ENCODE assay signal across 19 cellular contexts in genomic region chr16:30026449-30026848, GRCh38. TPM values are rescaled to one million over a fixed set of nuclear protein-coding genes. Genes with fewer than 3 reads are reported as not detected.
DNase-seq lines count a peak whose midpoint lies in the region; ATAC-seq, FAIRE-seq and TF ChIP-seq lines count a peak whose summit lies in the region.
"Had no signal": no experiment of that assay in that cellular context is flagged by ENCODE, and none has a peak within 500 bp of the region (broad histone marks: within the 10 kb centered on the region; RNA-seq: fewer than 3 reads in every experiment).

No MANE protein-coding gene starts in this region.

- no peak overlapping the region for H3K56ac ChIP-seq in H1 (replicated peaks; ENCODE audit: insufficient read length, low read depth, low read length)

- H4K91ac ChIP-seq in H1 (replicated peaks; ENCODE audit: insufficient read length, low read length): no peak overlapping the region
- H4K91ac ChIP-seq in neuronal stem cell (ENCODE audit: low read depth, low read length, poor library complexity): no peak overlapping the region

- H2AFZ ChIP-seq in H1 (ENCODE audit: low read length): no peak overlapping the region
- no peak overlapping the region for H2AFZ ChIP-seq in neuronal stem cell (ENCODE audit: low read length)
- H2AFZ ChIP-seq: GM23248 had no signal

- no peak for TF ChIP-seq RAD21 in H1 (IDR thresholded peaks at IDR 0.05 in 1 of 2, conservative IDR thresholded peaks at IDR 0.05 in 1 of 2; ENCODE audit: low read depth in 2 of 2, low read length in 2 of 2)

- H3K4me1 ChIP-seq in H1 (replicated peaks in 1 of 4; ENCODE audit: control insufficient read depth in 3 of 4, insufficient read depth in 4 of 4, low read length in 3 of 4) (peaks cover 0 to 20% (median 12%) of the 10 kb centered on the region in 4 experiments; a peak in 6 of 7 replicates), neuronal stem cell (ENCODE audit: control insufficient read depth in 2 of 2, insufficient read depth in 1 of 2, low read depth in 1 of 2, low read length in 2 of 2) (peaks cover 6 to 17% of the 10 kb centered on the region in 2 donors)
- H3K4me1 ChIP-seq: Caco-2 had no signal

- CTCF ChIA-PET in H1 (lab: Charles Lee; ENCODE audit: partially characterized antibody): interaction anchor here (1.3 to 1.4 kb wide), 2 partner anchors 74 to 326 kb away, joined by 3 read pairs; no protein-coding TSS in a partner anchor
- CTCF ChIA-PET in CD4-positive, alpha-beta T cell (lab: Charles Lee): no interaction called here

- no peak for TF ChIP-seq POLR2A in H1 (IDR thresholded peaks at IDR 0.05; ENCODE audit: control extremely low read depth in 1 of 2, low read depth in 2 of 2, low read length in 2 of 2)

- H3K27me3 ChIP-seq in H1 (replicated peaks in 1 of 4; ENCODE audit: control insufficient read depth in 3 of 4, extremely low read depth in 1 of 4, insufficient read depth in 3 of 4, low read length in 3 of 4): peaks cover 0 to under 1% (median 0%) of the 10 kb centered on the region in 4 experiments; a peak in 2 of 7 replicates
- peaks cover 0 to 24% (median 0%) of the 10 kb centered on the region in 3 experiments for H3K27me3 ChIP-seq in neuronal stem cell (ENCODE audit: control insufficient read depth in 3 of 3, insufficient read depth in 3 of 3, low read depth in 1 of 3, low read length in 3 of 3)
- H3K27me3 ChIP-seq in CD4-positive, alpha-beta T cell (ENCODE audit: control insufficient read depth, insufficient read depth, low read length): peaks cover 29% of the 10 kb centered on the region

- H3K14ac ChIP-seq in H1 (ENCODE audit: insufficient read length): no peak overlapping the region
- H3K14ac ChIP-seq in neuronal stem cell (ENCODE audit: low read length): peak overlapping the region; percentile 65

- peaks cover 7% of the 10 kb centered on the region; the same call in 1 of the 2 replicates for H3K23me2 ChIP-seq in H1 (ENCODE audit: low read depth, low read length)

- H3K9me3 Mint-ChIP-seq in effector memory CD8-positive, alpha-beta T cell: no peaks in the 10 kb centered on the region
- H3K9me3 Mint-ChIP-seq in immature natural killer cell: peaks cover 0 to 2% (median 0%) of the 10 kb centered on the region in 6 donors
- no peaks in the 10 kb centered on the region for H3K9me3 Mint-ChIP-seq in CD4-positive, alpha-beta T cell
- H3K9me3 Mint-ChIP-seq: CD8-positive, alpha-beta T cell; H9 had no signal

- H2BK5ac ChIP-seq in H1 (ENCODE audit: low read depth, low read length): no peak overlapping the region
- H2BK5ac ChIP-seq in neuronal stem cell (ENCODE audit: low read length): no peak overlapping the region

- TF ChIP-seq EP300 in H1 (IDR thresholded peaks at IDR 0.05; ENCODE audit: borderline replicate concordance in 1 of 2, low read depth in 2 of 2, low read length in 2 of 2): no peak

- peak overlapping the region; percentile 22 to 76 for H3K27ac Mint-ChIP-seq in effector memory CD8-positive, alpha-beta T cell
- H3K27ac Mint-ChIP-seq in immature natural killer cell: peak overlapping the region in 1 of 6 donors; percentile 62
- no peak overlapping the region for H3K27ac Mint-ChIP-seq in CD4-positive, alpha-beta T cell
- H3K27ac Mint-ChIP-seq: CD8-positive, alpha-beta T cell; H9 had no signal

- H2AK5ac ChIP-seq in H1 (ENCODE audit: low read depth, low read length) (no peak overlapping the region), neuronal stem cell (ENCODE audit: low read depth, low read length) (no peak overlapping the region)

- 92% methylated on average over 18 of the region's 18 CpGs; no CpG with 5 or more reads in 1 of the 2 experiments for WGBS in H1 (ENCODE audit: extremely low coverage in 1 of 2, insufficient coverage in 1 of 2, insufficient read length in 1 of 2, insufficient replicate concordance in 2 of 2, low coverage in 1 of 2, low lambda C conversion rate in 2 of 2, missing lambda C conversion rate in 1 of 2), 2 experiments
- whole genome bisulfite sequencing in neuronal stem cell (ENCODE audit: extremely low coverage in 2 of 2, insufficient read length in 2 of 2, insufficient replicate concordance in 1 of 2), 2 donors: no CpG with 5 or more reads among the region's 18 CpGs

- H3K23ac ChIP-seq in H1 (ENCODE audit: insufficient read length) (no peak overlapping the region), neuronal stem cell (ENCODE audit: low read depth, low read length, poor library complexity) (peak overlapping the region; percentile 69)

- no peak overlapping the region for H3K4me3 Mint-ChIP-seq in effector memory CD8-positive, alpha-beta T cell
- no peak overlapping the region for H3K4me3 Mint-ChIP-seq in immature natural killer cell
- H3K4me3 Mint-ChIP-seq in CD4-positive, alpha-beta T cell: no peak overlapping the region
- H3K4me3 Mint-ChIP-seq: CD8-positive, alpha-beta T cell had no signal

- ATAC-seq in effector memory CD8-positive, alpha-beta T cell (replicated peaks): no peak
- ATAC-seq in CD4-positive, alpha-beta T cell (ENCODE audit: poor library complexity): no peak
- ATAC-seq: CD8-positive, alpha-beta T cell; HCT116 had no signal

- no peak overlapping the region for H2BK120ac ChIP-seq in H1 (replicated peaks; ENCODE audit: low read depth, low read length)
- no peak overlapping the region for H2BK120ac ChIP-seq in neuronal stem cell (ENCODE audit: low read depth, low read length)

- no peaks in the 10 kb centered on the region for H3K9me3 ChIP-seq in H1 (ENCODE audit: insufficient read depth in 2 of 2, low read depth in 1 of 2, low read length in 1 of 2)
- H3K9me3 ChIP-seq in neuronal stem cell (replicated peaks in 1 of 2; ENCODE audit: control insufficient read depth in 2 of 2, insufficient read depth in 1 of 2, low read depth in 1 of 2, low read length in 2 of 2): no peaks in the 10 kb centered on the region
- no peaks in the 10 kb centered on the region for H3K9me3 ChIP-seq in CD4-positive, alpha-beta T cell (ENCODE audit: control insufficient read depth, low read length)
- H3K9me3 ChIP-seq: Caco-2 had no signal

- H4K20me1 ChIP-seq in H1 (replicated peaks in 1 of 2; ENCODE audit: control insufficient read depth in 1 of 2, insufficient read depth in 2 of 2, low read length in 2 of 2): peaks cover 12 to 16% of the 10 kb centered on the region in 2 experiments

- H3K4me3 ChIP-seq in H1 (ENCODE audit: extremely low read depth in 1 of 4, insufficient read depth in 2 of 4, low read depth in 3 of 4, low read length in 4 of 4) (no peak overlapping the region), neuronal stem cell (ENCODE audit: low read length in 2 of 2) (no peak overlapping the region)
- H3K4me3 ChIP-seq: GM23248 had no signal

- H3K27ac ChIP-seq in H1 (ENCODE audit: low read depth, low read length) (no peak overlapping the region), neuronal stem cell (replicated peaks; ENCODE audit: low read length) (no peak overlapping the region)
- H3K27ac ChIP-seq in CD4-positive, alpha-beta T cell (ENCODE audit: low read depth, low read length): no peak overlapping the region
- H3K27ac ChIP-seq: GM23248 had no signal

- no peaks in the 10 kb centered on the region for H3K79me2 ChIP-seq in H1 (ENCODE audit: control insufficient read depth in 1 of 2, insufficient read depth in 2 of 2, low read length in 2 of 2)

- FAIRE-seq in H1 (lab: Jason Lieb, UNC): no peak
- FAIRE-seq: G401.6, GM12892 had no signal

- H2BK12ac ChIP-seq in H1 (ENCODE audit: low read depth, low read length) (0 out of 2 replicates have a peak overlapping the region, but pooled peaks have one; percentile 9), neuronal stem cell (ENCODE audit: low read length) (no peak overlapping the region)

- no peak for TF ChIP-seq CTCF in H1 (IDR thresholded peaks at IDR 0.05; ENCODE audit: control extremely low read depth in 1 of 3, insufficient read depth in 1 of 3, low read depth in 1 of 3, low read length in 3 of 3)
- no peak for TF ChIP-seq CTCF in CD4-positive, alpha-beta T cell (IDR thresholded peaks at IDR 0.05)

- H3K4me1 Mint-ChIP-seq in effector memory CD8-positive, alpha-beta T cell (ENCODE audit: low read depth in 2 of 2): peaks cover under 1 to 9% of the 10 kb centered on the region in 2 donors
- H3K4me1 Mint-ChIP-seq in immature natural killer cell: peaks cover 2 to 3% of the 10 kb centered on the region in 2 donors
- peaks cover 12% of the 10 kb centered on the region for H3K4me1 Mint-ChIP-seq in CD4-positive, alpha-beta T cell (ENCODE audit: low read depth)

- DNase-seq in effector memory CD8-positive, alpha-beta T cell: no peak
- DNase-seq in H1 (ENCODE audit: low read depth in 1 of 2, low spot score in 2 of 2) (no peak), neuronal stem cell (ENCODE audit: low spot score) (no peak), immature natural killer cell (no peak)
- no peak for DNase-seq in CD4-positive, alpha-beta T cell
- DNase-seq: C1 segment of cervical spinal cord; Caco-2; CD8-positive, alpha-beta T cell; DMS153; DND-41; GM23248; H9 had no signal

- H3K4ac ChIP-seq in H1 (replicated peaks; ENCODE audit: insufficient read length, low read depth, low read length) (no peak overlapping the region), neuronal stem cell (ENCODE audit: low read length) (no peak overlapping the region)

- H2BK20ac ChIP-seq in H1 (ENCODE audit: low read length): no peak overlapping the region

- H4K8ac ChIP-seq in H1 (ENCODE audit: extremely low read depth, insufficient read depth, low read length) (no peak overlapping the region), neuronal stem cell (ENCODE audit: low read depth, low read length) (no peak overlapping the region)

- H3K9ac ChIP-seq in H1 (replicated peaks in 1 of 4; ENCODE audit: extremely low read depth in 1 of 4, low read depth in 3 of 4, low read length in 3 of 4) (no peak overlapping the region), neuronal stem cell (ENCODE audit: low read depth, low read length, poor library complexity) (peak overlapping the region; percentile 56)
- H3K9ac ChIP-seq: GM23248 had no signal

- H3K79me1 ChIP-seq in H1 (ENCODE audit: low read depth, low read length) (peaks cover 5% of the 10 kb centered on the region; the same call in 1 of the 2 replicates), neuronal stem cell (ENCODE audit: low read depth, low read length) (peaks cover 2% of the 10 kb centered on the region)

- no peak overlapping the region for H2BK15ac ChIP-seq in H1 (ENCODE audit: low read length)
- H2BK15ac ChIP-seq in neuronal stem cell (ENCODE audit: low read length): no peak overlapping the region

- H3K36me3 ChIP-seq in H1 (ENCODE audit: control insufficient read depth in 2 of 4, insufficient read depth in 4 of 4, low read length in 3 of 4): peaks cover 0 to 7% (median under 1%) of the 10 kb centered on the region in 4 experiments; a peak in 2 of 8 replicates
- H3K36me3 ChIP-seq in neuronal stem cell (replicated peaks in 1 of 2; ENCODE audit: control insufficient read depth in 2 of 2, insufficient read depth in 2 of 2, low read length in 2 of 2): peaks cover 0 to 7% of the 10 kb centered on the region in 2 donors

- H3K4me2 ChIP-seq in H1 (ENCODE audit: insufficient read depth in 1 of 2, low read depth in 2 of 2, low read length in 2 of 2) (no peak overlapping the region), neuronal stem cell (ENCODE audit: insufficient read depth, low read length, poor library complexity, severe bottlenecking) (no peak overlapping the region)

- peaks cover 54 to 73% of the 10 kb centered on the region in 2 donors for H3K27me3 Mint-ChIP-seq in effector memory CD8-positive, alpha-beta T cell
- peaks cover 7 to 15% (median 8%) of the 10 kb centered on the region in 3 donors for H3K27me3 Mint-ChIP-seq in immature natural killer cell (ENCODE audit: low read depth in 3 of 3)
- peaks cover 38% of the 10 kb centered on the region for H3K27me3 Mint-ChIP-seq in CD4-positive, alpha-beta T cell

- H4K5ac ChIP-seq in H1 (ENCODE audit: insufficient read length, low read depth, low read length): no peak overlapping the region

- H3K18ac ChIP-seq in H1 (ENCODE audit: extremely low read depth, low read length) (no peak overlapping the region), neuronal stem cell (ENCODE audit: low read length) (no peak overlapping the region)

- no peaks in the 10 kb centered on the region for H3K36me3 Mint-ChIP-seq in effector memory CD8-positive, alpha-beta T cell (ENCODE audit: insufficient read depth)
- no peaks in the 10 kb centered on the region for H3K36me3 Mint-ChIP-seq in immature natural killer cell
- no peaks in the 10 kb centered on the region for H3K36me3 Mint-ChIP-seq in CD4-positive, alpha-beta T cell (ENCODE audit: low read depth)
- H3K36me3 Mint-ChIP-seq: CD8-positive, alpha-beta T cell had no signal

- POLR2A ChIA-PET in H1 (lab: Charles Lee; ENCODE audit: partially characterized antibody): interaction anchor here (1.2 kb wide), 1 partner anchor 18 kb away, joined by 4 read pairs; no protein-coding TSS in a partner anchor
- POLR2A ChIA-PET in CD4-positive, alpha-beta T cell (lab: Charles Lee): no interaction called here

- intact Hi-C loops in CD4-positive, alpha-beta T cell (cut with DNase I, micrococcal nuclease): no loop called here

RNA-seq across cellular contexts. Expression of gene C16orf92, which starts 3.5 kb away (rescaled TPM):
- total RNA-seq in H1 (2021; fragmentation: NEBNext Ultra II Directional; extraction: Animal tissue kit (Norgen Biotek cat#: 25700)): not detected in 2 replicates
- polyA plus RNA-seq in H1 (2011; rRNA removed): not detected in 2 replicates
- not detected for polyA plus RNA-seq in H1 (2011; cell fraction: cytosol; rRNA removed)
- not detected for polyA plus RNA-seq in H1 (2011; cell fraction: nucleus; rRNA removed)
- polyA plus RNA-seq in H1 (2012, experiment 1 of 2): 0.42 to 1.2 TPM (median 0.98 TPM) in 3 of 4 replicates, not detected in the other
- polyA plus RNA-seq in H1 (2012, experiment 2 of 2): not detected
- polyA plus RNA-seq in H1 (2013, experiment 1 of 2): not detected
- not detected for polyA plus RNA-seq in H1 (2013, experiment 2 of 2)
- not detected in 2 replicates for polyA minus RNA-seq in H1 (2011; rRNA and poly(A)+ RNA removed)
- polyA minus RNA-seq in H1 (2011; cell fraction: cytosol; rRNA and poly(A)+ RNA removed): not detected
- not detected for polyA minus RNA-seq in H1 (2011; cell fraction: nucleus; rRNA and poly(A)+ RNA removed)
- polyA plus RNA-seq in neuronal stem cell (2013, experiment 1 of 2): not detected
- not detected for polyA plus RNA-seq in neuronal stem cell (2013, experiment 2 of 2)
- not detected for polyA plus RNA-seq in immature natural killer cell
- not detected for total RNA-seq in CD4-positive, alpha-beta T cell
- total RNA-seq: A172; A673; Caco-2; CD8-positive, alpha-beta T cell; GM23248; H4; H9 had no signal
- polyA plus RNA-seq: BJ, GM23248 had no signal

RNA-seq across cellular contexts. Expression of gene TLCD3B, which starts 4.6 kb away (rescaled TPM):
- 26.9 and 27.8 TPM in 2 replicates for total RNA-seq in H1 (2021; fragmentation: NEBNext Ultra II Directional; extraction: Animal tissue kit (Norgen Biotek cat#: 25700))
- polyA plus RNA-seq in H1 (2011; rRNA removed) (15.2 and 23.0 TPM in 2 replicates), immature natural killer cell (not detected)
- 10.8 TPM for polyA plus RNA-seq in H1 (2011; cell fraction: cytosol; rRNA removed)
- 27.6 TPM for polyA plus RNA-seq in H1 (2011; cell fraction: nucleus; rRNA removed)
- 22.8 to 38.2 TPM (median 34.6 TPM) in 4 replicates for polyA plus RNA-seq in H1 (2012, experiment 1 of 2)
- 27.3 TPM for polyA plus RNA-seq in H1 (2012, experiment 2 of 2)
- 20.8 TPM for polyA plus RNA-seq in H1 (2013, experiment 1 of 2)
- 21.9 TPM for polyA plus RNA-seq in H1 (2013, experiment 2 of 2)
- 12.2 and 15.3 TPM in 2 replicates for polyA minus RNA-seq in H1 (2011; rRNA and poly(A)+ RNA removed)
- 26.3 TPM for polyA minus RNA-seq in H1 (2011; cell fraction: cytosol; rRNA and poly(A)+ RNA removed)
- polyA minus RNA-seq in H1 (2011; cell fraction: nucleus; rRNA and poly(A)+ RNA removed): 7.4 TPM
- polyA plus RNA-seq in neuronal stem cell (2013, experiment 1 of 2): 23.0 TPM
- polyA plus RNA-seq in neuronal stem cell (2013, experiment 2 of 2): 22.5 TPM
- total RNA-seq in CD4-positive, alpha-beta T cell: not detected
- total RNA-seq: GM23248 had no signal

RNA-seq across cellular contexts. Expression of gene DOC2A, which starts 15.6 kb away (rescaled TPM):
- total RNA-seq in H1 (2021; fragmentation: NEBNext Ultra II Directional; extraction: Animal tissue kit (Norgen Biotek cat#: 25700)): 10.3 and 13.9 TPM in 2 replicates
- polyA plus RNA-seq in H1 (2011; rRNA removed) (20.7 and 34.2 TPM in 2 replicates), immature natural killer cell (not detected)
- polyA plus RNA-seq in H1 (2011; cell fraction: cytosol; rRNA removed): 30.1 TPM
- polyA plus RNA-seq in H1 (2011; cell fraction: nucleus; rRNA removed): 96.3 TPM
- 10.0 to 14.2 TPM (median 11.8 TPM) in 4 replicates for polyA plus RNA-seq in H1 (2012, experiment 1 of 2)
- polyA plus RNA-seq in H1 (2012, experiment 2 of 2): 7.4 TPM
- 10.4 TPM for polyA plus RNA-seq in H1 (2013, experiment 1 of 2)
- polyA plus RNA-seq in H1 (2013, experiment 2 of 2): 9.1 TPM
- polyA minus RNA-seq in H1 (2011; rRNA and poly(A)+ RNA removed): 4.7 and 9.9 TPM in 2 replicates
- polyA minus RNA-seq in H1 (2011; cell fraction: cytosol; rRNA and poly(A)+ RNA removed): 13.5 TPM
- 10.6 TPM for polyA minus RNA-seq in H1 (2011; cell fraction: nucleus; rRNA and poly(A)+ RNA removed)
- 5.2 TPM for polyA plus RNA-seq in neuronal stem cell (2013, experiment 1 of 2)
- 5.1 TPM for polyA plus RNA-seq in neuronal stem cell (2013, experiment 2 of 2)
- under 1 TPM; 0.14 TPM for total RNA-seq in CD4-positive, alpha-beta T cell
- total RNA-seq: CD8-positive, alpha-beta T cell; GM23248 had no signal
- polyA plus RNA-seq: GM23248 had no signal

RNA-seq across cellular contexts. Expression of gene INO80E, which starts 30.4 kb away (rescaled TPM):
- 91.2 and 92.7 TPM in 2 replicates for total RNA-seq in H1 (2021; fragmentation: NEBNext Ultra II Directional; extraction: Animal tissue kit (Norgen Biotek cat#: 25700))
- 43.0 and 110 TPM in 2 replicates for polyA plus RNA-seq in H1 (2011; rRNA removed)
- 48.7 TPM for polyA plus RNA-seq in H1 (2011; cell fraction: cytosol; rRNA removed)
- 55.1 TPM for polyA plus RNA-seq in H1 (2011; cell fraction: nucleus; rRNA removed)
- 68.1 to 75.5 TPM (median 72.4 TPM) in 4 replicates for polyA plus RNA-seq in H1 (2012, experiment 1 of 2)
- 83.4 TPM for polyA plus RNA-seq in H1 (2012, experiment 2 of 2)
- 70.3 TPM for polyA plus RNA-seq in H1 (2013, experiment 1 of 2)
- 69.2 TPM for polyA plus RNA-seq in H1 (2013, experiment 2 of 2)
- 10.5 and 12.6 TPM in 2 replicates for polyA minus RNA-seq in H1 (2011; rRNA and poly(A)+ RNA removed)
- polyA minus RNA-seq in H1 (2011; cell fraction: cytosol; rRNA and poly(A)+ RNA removed): 27.1 TPM
- polyA minus RNA-seq in H1 (2011; cell fraction: nucleus; rRNA and poly(A)+ RNA removed): 19.5 TPM
- 48.2 TPM for polyA plus RNA-seq in neuronal stem cell (2013, experiment 1 of 2)
- 47.3 TPM for polyA plus RNA-seq in neuronal stem cell (2013, experiment 2 of 2)
- 1 to 10 TPM; 7.4 to 7.9 (median 7.7) TPM for polyA plus RNA-seq in immature natural killer cell
- total RNA-seq in CD4-positive, alpha-beta T cell: 10 to 100 TPM; 54.6 to 57.6 TPM

RNA-seq across cellular contexts. Expression of gene HIRIP3, which starts 31.0 kb away (rescaled TPM):
- 17.7 and 18.5 TPM in 2 replicates for total RNA-seq in H1 (2021; fragmentation: NEBNext Ultra II Directional; extraction: Animal tissue kit (Norgen Biotek cat#: 25700))
- polyA plus RNA-seq in H1 (2011; rRNA removed) (11.9 and 14.0 TPM in 2 replicates), immature natural killer cell (10 to 100 TPM; 14.1 to 23.5 (median 18.9) TPM)
- 12.8 TPM for polyA plus RNA-seq in H1 (2011; cell fraction: cytosol; rRNA removed)
- 15.7 TPM for polyA plus RNA-seq in H1 (2011; cell fraction: nucleus; rRNA removed)
- polyA plus RNA-seq in H1 (2012, experiment 1 of 2): 12.4 to 18.3 TPM (median 16.7 TPM) in 4 replicates
- polyA plus RNA-seq in H1 (2012, experiment 2 of 2): 7.1 TPM
- 13.8 TPM for polyA plus RNA-seq in H1 (2013, experiment 1 of 2)
- 12.4 TPM for polyA plus RNA-seq in H1 (2013, experiment 2 of 2)
- 2.1 and 3.8 TPM in 2 replicates for polyA minus RNA-seq in H1 (2011; rRNA and poly(A)+ RNA removed)
- polyA minus RNA-seq in H1 (2011; cell fraction: cytosol; rRNA and poly(A)+ RNA removed): 5.5 TPM
- polyA minus RNA-seq in H1 (2011; cell fraction: nucleus; rRNA and poly(A)+ RNA removed): 5.2 TPM
- 16.5 TPM for polyA plus RNA-seq in neuronal stem cell (2013, experiment 1 of 2)
- 17.3 TPM for polyA plus RNA-seq in neuronal stem cell (2013, experiment 2 of 2)
- 10 to 100 TPM in 1 of 2 experiments, 1 to 10 TPM in 1; 8.5 to 11.8 TPM for total RNA-seq in CD4-positive, alpha-beta T cell

Comparison
In these comparisons a context has a peak if more than half of its experiments do, and no peak if none do; other contexts are left out.
1. RNA of gene TLCD3B, which starts 4.6 kb away (total RNA-seq): 26.9 to 27.8 TPM in H1; not detected in CD4-positive, alpha-beta T cell; every median in the first group is over 10 times any median in the second.